ENCODE assay signal across 5 cellular contexts in the genomic region with DNA sequence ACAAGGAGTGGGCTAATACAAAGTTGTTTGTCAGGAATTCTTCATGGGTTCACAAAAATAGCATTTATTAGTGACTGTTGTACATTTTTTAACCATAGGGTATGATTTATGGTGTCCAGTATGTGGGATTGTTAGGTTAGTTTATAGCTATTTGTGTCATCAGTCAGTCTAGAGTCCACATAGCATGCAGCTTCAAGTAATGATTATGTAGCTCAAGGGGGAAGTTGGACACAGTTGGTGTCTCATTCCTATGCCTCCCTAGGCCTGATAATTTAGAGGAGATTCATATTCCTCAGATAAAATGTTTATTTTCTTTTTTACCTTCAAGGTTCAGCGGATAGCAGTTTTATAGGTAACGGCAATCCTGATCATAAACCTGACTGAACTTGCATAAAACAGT.
"Had no signal": no experiment of that assay in that cellular context is flagged by ENCODE, and none has a peak within 500 bp of the region (broad histone marks: within the 10 kb centered on the region; RNA-seq: fewer than 3 reads in every experiment).

No MANE protein-coding gene starts in this region.

- H3K27ac ChIP-seq: HL-60 had no signal

- H3K4me3 ChIP-seq: K562 had no signal

- DNase-seq: IMR-90 had no signal

- ATAC-seq: HepG2, K562 had no signal

- FAIRE-seq: HepG2, HTR-8/SVneo, K562 had no signal
